Comparison of ENCODE assay signal across 8 cellular contexts in the genomic region with DNA sequence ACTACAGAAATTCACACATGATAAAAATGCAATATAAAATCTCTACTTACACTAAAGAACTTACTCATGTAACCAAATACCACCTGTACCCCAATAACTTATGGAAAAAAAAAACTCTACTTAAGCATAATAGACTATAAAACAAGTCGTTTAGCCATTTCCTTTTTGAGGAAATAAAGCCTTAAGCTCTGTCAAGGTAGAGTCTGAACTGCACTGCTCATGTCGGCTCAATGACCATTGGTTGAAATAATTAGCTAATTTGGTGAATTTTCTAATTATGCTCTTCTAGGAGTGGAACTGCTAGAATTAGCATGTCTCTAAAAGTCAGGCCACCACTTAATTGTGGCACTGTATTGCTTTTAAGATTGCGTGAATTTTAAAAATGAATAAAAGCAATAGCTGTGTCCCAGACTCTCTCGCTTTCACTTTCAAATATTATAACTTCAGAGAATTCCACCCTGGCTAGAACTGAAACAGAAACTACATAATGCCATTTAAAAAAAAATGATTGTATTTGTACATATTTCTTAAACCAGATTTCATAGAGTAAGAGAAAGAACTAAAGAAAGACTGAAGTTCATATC.
DNase-seq lines count a peak whose midpoint lies in the region; ATAC-seq and TF ChIP-seq lines count a peak whose summit lies in the region.

No MANE protein-coding gene starts in this region.

- H3K9me3 ChIP-seq in DOHH2 (ENCODE audit: control insufficient read depth, insufficient read depth, low read length) (no peaks in the 10 kb centered on the region), ascending aorta (no peaks in the 10 kb centered on the region)

- no peaks in the 10 kb centered on the region for H3K36me3 Mint-ChIP-seq in natural killer cell treated with Interleukin-12 subunit alpha and Interleukin-12 subunit beta and Interleukin-15 and Interleukin-18, amount 100 ng/mL, for 72 hours

- H4K20me1 ChIP-seq in DOHH2 (ENCODE audit: control insufficient read depth, insufficient read depth, low read depth, low read length): no peaks in the 10 kb centered on the region

- H3K4me3 Mint-ChIP-seq in natural killer cell treated with Interleukin-12 subunit alpha and Interleukin-12 subunit beta and Interleukin-15 and Interleukin-18, amount 100 ng/mL, for 72 hours: peak overlapping the region; percentile 70

- no peaks in the 10 kb centered on the region for H3K79me2 ChIP-seq in DOHH2 (ENCODE audit: control insufficient read depth, low read length)

- peaks cover 44 to 55% of the 10 kb centered on the region in 2 donors for H3K4me1 Mint-ChIP-seq in natural killer cell treated with Interleukin-12 subunit alpha and Interleukin-12 subunit beta and Interleukin-15 and Interleukin-18, amount 100 ng/mL, for 72 hours (ENCODE audit: low read depth in 2 of 2)

- H3K4me2 ChIP-seq in DOHH2 (ENCODE audit: low read length): peak overlapping the region; percentile 64

- H3K27me3 Mint-ChIP-seq in natural killer cell treated with Interleukin-12 subunit alpha and Interleukin-12 subunit beta and Interleukin-15 and Interleukin-18, amount 100 ng/mL, for 72 hours: no peaks in the 10 kb centered on the region

- peak overlapping the region; percentile 79 to 96 for H3K27ac Mint-ChIP-seq in natural killer cell treated with Interleukin-12 subunit alpha and Interleukin-12 subunit beta and Interleukin-15 and Interleukin-18, amount 100 ng/mL, for 72 hours

- DNase-seq in ascending aorta (ENCODE audit: low spot score in 2 of 2): no peak
- no peak for DNase-seq in natural killer cell treated with Interleukin-12 subunit alpha and Interleukin-12 subunit beta and Interleukin-15 and Interleukin-18, amount 100 ng/mL, for 72 hours (ENCODE audit: low spot score)
- no peak for DNase-seq in DMS53 treated with DMSO at 0.1 percent for 48 hours (lab: John Stamatoyannopoulos, UW; ENCODE audit: unreplicated experiment)
- DNase-seq in activated CD4-positive, alpha-beta T cell treated with anti-CD3 and anti-CD28 coated beads, Interleukin-2, amount 50 U/mL, for 1 hour: no peak
- no peak for DNase-seq in occipital lobe (lab: John Stamatoyannopoulos, UW)

- H3K27ac ChIP-seq in DOHH2 (ENCODE audit: low read depth, low read length) (no peak overlapping the region), ascending aorta (peak overlapping the region; percentile 31 to 54)

- TF ChIP-seq CTCF in DOHH2 (IDR thresholded peaks at IDR 0.05; ENCODE audit: low read depth, low read length, poor library complexity, severe bottlenecking) (no peak), ascending aorta (IDR thresholded peaks at IDR 0.05) (no peak)

- H3K4me1 ChIP-seq in DOHH2 (ENCODE audit: control insufficient read depth, low read length): peaks cover 56% of the 10 kb centered on the region
- peaks cover 0 to 41% of the 10 kb centered on the region in 2 donors for H3K4me1 ChIP-seq in ascending aorta

- H3K27me3 ChIP-seq in DOHH2 (ENCODE audit: control insufficient read depth, low read length) (no peaks in the 10 kb centered on the region), ascending aorta (no peaks in the 10 kb centered on the region)

- H3K9me3 Mint-ChIP-seq in natural killer cell treated with Interleukin-12 subunit alpha and Interleukin-12 subunit beta and Interleukin-15 and Interleukin-18, amount 100 ng/mL, for 72 hours: no peaks in the 10 kb centered on the region

- peak; percentile 68 for ATAC-seq in HG02981 (IDR thresholded peaks at IDR 0.05; ENCODE audit: unreplicated experiment)
- ATAC-seq in natural killer cell treated with Interleukin-12 subunit alpha and Interleukin-12 subunit beta and Interleukin-15 and Interleukin-18, amount 100 ng/mL, for 72 hours: peak; percentile 49 to 87
- ATAC-seq in GM18498 (IDR thresholded peaks at IDR 0.05; ENCODE audit: unreplicated experiment): no peak

- H3K4me3 ChIP-seq in DOHH2 (ENCODE audit: low read length): peak overlapping the region; percentile 49
- H3K4me3 ChIP-seq in ascending aorta: peak overlapping the region; percentile 12 to 35

- H3F3A ChIP-seq in DOHH2 (ENCODE audit: control insufficient read depth, insufficient read depth): no peaks in the 10 kb centered on the region

- no peaks in the 10 kb centered on the region for H3K9me2 ChIP-seq in DOHH2 (replicated peaks; ENCODE audit: control insufficient read depth, low read length)

- no peaks in the 10 kb centered on the region for H3K36me3 ChIP-seq in DOHH2 (ENCODE audit: control insufficient read depth, low read length)
- peaks cover 8 to 25% of the 10 kb centered on the region in 2 donors for H3K36me3 ChIP-seq in ascending aorta

- intact Hi-C loops in ascending aorta (cut with DNase I): loop anchor here (10.0 kb wide), 3 partner anchors 164 to 1416 kb away; partner anchors contain the start of gene PRUNE2
